1 cellular context compared by ENCODE assay signal in the genomic region with DNA sequence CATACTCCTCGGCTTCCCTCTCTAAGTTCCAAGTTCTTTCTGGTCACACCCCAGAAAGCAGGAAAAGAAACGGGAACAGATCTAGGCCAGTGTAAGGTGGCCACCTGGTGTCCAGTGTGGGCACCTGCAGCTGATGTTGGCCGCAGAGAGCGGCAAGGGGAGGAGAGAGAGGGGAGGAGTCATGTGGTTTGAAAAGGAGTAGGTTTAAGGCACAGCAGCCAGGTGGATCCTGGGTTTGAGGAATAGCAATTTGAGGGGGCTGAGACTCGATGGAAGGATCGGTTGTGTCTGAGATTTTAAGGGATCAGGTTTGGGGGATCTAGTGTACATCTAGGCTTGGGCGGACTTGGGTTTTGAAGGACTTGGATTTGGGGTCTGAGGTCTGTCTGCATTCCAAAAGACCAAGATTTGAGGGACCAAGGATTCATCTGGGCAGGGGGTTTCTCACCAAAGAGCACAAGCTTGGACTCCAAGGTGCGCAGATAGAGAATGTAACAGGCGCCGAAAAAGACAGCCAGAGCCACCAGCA.
TF ChIP-seq lines count a peak whose summit lies in the region.

No MANE protein-coding gene starts in this region.

TF ChIP-seq in GM12878, 131 proteins besides CTCF, POLR2A, EP300 and RAD21 (continued from another document):
- TF ChIP-seq MEF2A (IDR thresholded peaks at IDR 0.05; ENCODE audit: insufficient read depth, low read depth, low read length) = no peak
- no peak for TF ChIP-seq KAT2A (conservative IDR thresholded peaks at IDR 0.05; ENCODE audit: control insufficient read depth, low read depth, low read length)
- TF ChIP-seq, protein P1, sequence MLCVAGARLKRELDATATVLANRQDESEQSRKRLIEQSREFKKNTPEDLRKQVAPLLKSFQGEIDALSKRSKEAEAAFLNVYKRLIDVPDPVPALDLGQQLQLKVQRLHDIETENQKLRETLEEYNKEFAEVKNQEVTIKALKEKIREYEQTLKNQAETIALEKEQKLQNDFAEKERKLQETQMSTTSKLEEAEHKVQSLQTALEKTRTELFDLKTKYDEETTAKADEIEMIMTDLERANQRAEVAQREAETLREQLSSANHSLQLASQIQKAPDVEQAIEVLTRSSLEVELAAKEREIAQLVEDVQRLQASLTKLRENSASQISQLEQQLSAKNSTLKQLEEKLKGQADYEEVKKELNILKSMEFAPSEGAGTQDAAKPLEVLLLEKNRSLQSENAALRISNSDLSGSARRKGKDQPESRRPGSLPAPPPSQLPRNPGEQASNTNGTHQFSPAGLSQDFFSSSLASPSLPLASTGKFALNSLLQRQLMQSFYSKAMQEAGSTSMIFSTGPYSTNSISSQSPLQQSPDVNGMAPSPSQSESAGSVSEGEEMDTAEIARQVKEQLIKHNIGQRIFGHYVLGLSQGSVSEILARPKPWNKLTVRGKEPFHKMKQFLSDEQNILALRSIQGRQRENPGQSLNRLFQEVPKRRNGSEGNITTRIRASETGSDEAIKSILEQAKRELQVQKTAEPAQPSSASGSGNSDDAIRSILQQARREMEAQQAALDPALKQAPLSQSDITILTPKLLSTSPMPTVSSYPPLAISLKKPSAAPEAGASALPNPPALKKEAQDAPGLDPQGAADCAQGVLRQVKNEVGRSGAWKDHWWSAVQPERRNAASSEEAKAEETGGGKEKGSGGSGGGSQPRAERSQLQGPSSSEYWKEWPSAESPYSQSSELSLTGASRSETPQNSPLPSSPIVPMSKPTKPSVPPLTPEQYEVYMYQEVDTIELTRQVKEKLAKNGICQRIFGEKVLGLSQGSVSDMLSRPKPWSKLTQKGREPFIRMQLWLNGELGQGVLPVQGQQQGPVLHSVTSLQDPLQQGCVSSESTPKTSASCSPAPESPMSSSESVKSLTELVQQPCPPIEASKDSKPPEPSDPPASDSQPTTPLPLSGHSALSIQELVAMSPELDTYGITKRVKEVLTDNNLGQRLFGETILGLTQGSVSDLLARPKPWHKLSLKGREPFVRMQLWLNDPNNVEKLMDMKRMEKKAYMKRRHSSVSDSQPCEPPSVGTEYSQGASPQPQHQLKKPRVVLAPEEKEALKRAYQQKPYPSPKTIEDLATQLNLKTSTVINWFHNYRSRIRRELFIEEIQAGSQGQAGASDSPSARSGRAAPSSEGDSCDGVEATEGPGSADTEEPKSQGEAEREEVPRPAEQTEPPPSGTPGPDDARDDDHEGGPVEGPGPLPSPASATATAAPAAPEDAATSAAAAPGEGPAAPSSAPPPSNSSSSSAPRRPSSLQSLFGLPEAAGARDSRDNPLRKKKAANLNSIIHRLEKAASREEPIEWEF (IDR thresholded peaks at IDR 0.05; ENCODE audit: insufficient replicate concordance, low read depth, low read length) = no peak
- no peak for TF ChIP-seq ATF7 (IDR thresholded peaks at IDR 0.05; ENCODE audit: low read depth)
- TF ChIP-seq, protein P2, sequence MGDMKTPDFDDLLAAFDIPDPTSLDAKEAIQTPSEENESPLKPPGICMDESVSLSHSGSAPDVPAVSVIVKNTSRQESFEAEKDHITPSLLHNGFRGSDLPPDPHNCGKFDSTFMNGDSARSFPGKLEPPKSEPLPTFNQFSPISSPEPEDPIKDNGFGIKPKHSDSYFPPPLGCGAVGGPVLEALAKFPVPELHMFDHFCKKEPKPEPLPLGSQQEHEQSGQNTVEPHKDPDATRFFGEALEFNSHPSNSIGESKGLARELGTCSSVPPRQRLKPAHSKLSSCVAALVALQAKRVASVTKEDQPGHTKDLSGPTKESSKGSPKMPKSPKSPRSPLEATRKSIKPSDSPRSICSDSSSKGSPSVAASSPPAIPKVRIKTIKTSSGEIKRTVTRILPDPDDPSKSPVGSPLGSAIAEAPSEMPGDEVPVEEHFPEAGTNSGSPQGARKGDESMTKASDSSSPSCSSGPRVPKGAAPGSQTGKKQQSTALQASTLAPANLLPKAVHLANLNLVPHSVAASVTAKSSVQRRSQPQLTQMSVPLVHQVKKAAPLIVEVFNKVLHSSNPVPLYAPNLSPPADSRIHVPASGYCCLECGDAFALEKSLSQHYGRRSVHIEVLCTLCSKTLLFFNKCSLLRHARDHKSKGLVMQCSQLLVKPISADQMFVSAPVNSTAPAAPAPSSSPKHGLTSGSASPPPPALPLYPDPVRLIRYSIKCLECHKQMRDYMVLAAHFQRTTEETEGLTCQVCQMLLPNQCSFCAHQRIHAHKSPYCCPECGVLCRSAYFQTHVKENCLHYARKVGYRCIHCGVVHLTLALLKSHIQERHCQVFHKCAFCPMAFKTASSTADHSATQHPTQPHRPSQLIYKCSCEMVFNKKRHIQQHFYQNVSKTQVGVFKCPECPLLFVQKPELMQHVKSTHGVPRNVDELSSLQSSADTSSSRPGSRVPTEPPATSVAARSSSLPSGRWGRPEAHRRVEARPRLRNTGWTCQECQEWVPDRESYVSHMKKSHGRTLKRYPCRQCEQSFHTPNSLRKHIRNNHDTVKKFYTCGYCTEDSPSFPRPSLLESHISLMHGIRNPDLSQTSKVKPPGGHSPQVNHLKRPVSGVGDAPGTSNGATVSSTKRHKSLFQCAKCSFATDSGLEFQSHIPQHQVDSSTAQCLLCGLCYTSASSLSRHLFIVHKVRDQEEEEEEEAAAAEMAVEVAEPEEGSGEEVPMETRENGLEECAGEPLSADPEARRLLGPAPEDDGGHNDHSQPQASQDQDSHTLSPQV (IDR thresholded peaks at IDR 0.05) = no peak
- no peak for TF ChIP-seq CBX3 (IDR thresholded peaks at IDR 0.05; ENCODE audit: borderline replicate concordance, low read depth)
- TF ChIP-seq CREM (IDR thresholded peaks at IDR 0.05; ENCODE audit: low read depth) = no peak
- TF ChIP-seq TCF12 (IDR thresholded peaks at IDR 0.05; ENCODE audit: low read depth, low read length) = no peak
- no peak for TF ChIP-seq DPF2 (IDR thresholded peaks at IDR 0.05)
- TF ChIP-seq SUZ12 (IDR thresholded peaks at IDR 0.05; ENCODE audit: unreplicated experiment) = no peak
- TF ChIP-seq ZNF274 (IDR thresholded peaks at IDR 0.05; ENCODE audit: insufficient read depth, insufficient read length) = no peak
- TF ChIP-seq SUPT20H (IDR thresholded peaks at IDR 0.05; ENCODE audit: borderline replicate concordance, control insufficient read depth, low read depth, low read length) = no peak
- TF ChIP-seq, protein P3, sequence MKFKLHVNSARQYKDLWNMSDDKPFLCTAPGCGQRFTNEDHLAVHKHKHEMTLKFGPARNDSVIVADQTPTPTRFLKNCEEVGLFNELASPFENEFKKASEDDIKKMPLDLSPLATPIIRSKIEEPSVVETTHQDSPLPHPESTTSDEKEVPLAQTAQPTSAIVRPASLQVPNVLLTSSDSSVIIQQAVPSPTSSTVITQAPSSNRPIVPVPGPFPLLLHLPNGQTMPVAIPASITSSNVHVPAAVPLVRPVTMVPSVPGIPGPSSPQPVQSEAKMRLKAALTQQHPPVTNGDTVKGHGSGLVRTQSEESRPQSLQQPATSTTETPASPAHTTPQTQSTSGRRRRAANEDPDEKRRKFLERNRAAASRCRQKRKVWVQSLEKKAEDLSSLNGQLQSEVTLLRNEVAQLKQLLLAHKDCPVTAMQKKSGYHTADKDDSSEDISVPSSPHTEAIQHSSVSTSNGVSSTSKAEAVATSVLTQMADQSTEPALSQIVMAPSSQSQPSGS (IDR thresholded peaks at IDR 0.05; ENCODE audit: low read length) = no peak
- TF ChIP-seq HDAC2 (IDR thresholded peaks at IDR 0.05) = no peak
- no peak for TF ChIP-seq ZNF24 (IDR thresholded peaks at IDR 0.05)
- no peak for TF ChIP-seq ZBED1 (IDR thresholded peaks at IDR 0.05; ENCODE audit: borderline replicate concordance)
- no peak for TF ChIP-seq CREB1 (IDR thresholded peaks at IDR 0.05; ENCODE audit: low read depth)
- TF ChIP-seq RB1 (IDR thresholded peaks at IDR 0.05; ENCODE audit: borderline replicate concordance) = no peak; the same call in 1 of the 2 replicates
- peak; percentile 27; the same call in 1 of the 2 replicates for TF ChIP-seq MTA2 (IDR thresholded peaks at IDR 0.05; ENCODE audit: low read depth)
- no peak for TF ChIP-seq NRF1 (conservative IDR thresholded peaks at IDR 0.05; ENCODE audit: low read depth, low read length)
